1 cellular context compared by ENCODE assay signal in the genomic region with DNA sequence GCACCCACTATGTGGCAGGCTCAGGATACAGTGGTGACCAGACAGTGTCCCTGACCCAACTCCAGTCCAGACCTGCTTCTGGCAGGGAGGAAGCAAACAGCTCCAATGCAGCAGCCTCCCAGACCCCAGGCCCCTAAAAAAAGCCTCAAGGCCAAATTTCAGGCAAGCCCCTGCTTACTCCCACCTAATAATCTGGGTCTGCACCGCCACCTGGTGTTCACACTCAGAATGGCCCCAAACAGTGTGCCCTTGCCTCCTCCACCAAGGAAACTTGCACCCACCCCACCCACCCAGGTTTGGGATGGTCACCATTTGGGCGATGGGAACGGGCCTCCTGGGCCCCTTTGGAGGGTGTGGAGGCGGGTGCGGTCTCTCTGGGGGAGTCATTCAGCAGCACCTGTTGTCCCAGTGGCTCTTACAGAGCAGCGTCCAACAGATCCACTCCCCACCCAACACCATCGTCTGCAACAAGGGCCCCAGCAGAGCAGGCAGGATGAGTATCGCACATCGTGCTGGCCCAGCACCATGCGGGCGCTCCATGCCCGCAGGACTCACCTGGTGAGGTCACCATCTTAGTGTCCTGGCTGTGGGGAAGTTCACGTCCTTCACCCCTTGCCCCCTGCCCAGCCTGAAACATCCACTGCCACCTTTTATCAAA.
TF ChIP-seq lines count a peak whose summit lies in the region.

No MANE protein-coding gene starts in this region.

TF ChIP-seq in GM12891, 5 proteins besides CTCF, POLR2A, EP300 and RAD21:
- TF ChIP-seq POU2F2 (IDR thresholded peaks at IDR 0.05; ENCODE audit: low read depth, low read length) (no peak), PAX5 (IDR thresholded peaks at IDR 0.05; ENCODE audit: insufficient read depth, low read length, severe bottlenecking) (no peak), SPI1 (IDR thresholded peaks at IDR 0.05; ENCODE audit: low read depth, low read length) (no peak), POLR2AphosphoS5 (IDR thresholded peaks at IDR 0.05; ENCODE audit: low read depth, low read length) (no peak), TAF1 (IDR thresholded peaks at IDR 0.05; ENCODE audit: low read depth, low read length) (no peak)
